Comparison of ENCODE assay signal across 26 cellular contexts in the genomic region with DNA sequence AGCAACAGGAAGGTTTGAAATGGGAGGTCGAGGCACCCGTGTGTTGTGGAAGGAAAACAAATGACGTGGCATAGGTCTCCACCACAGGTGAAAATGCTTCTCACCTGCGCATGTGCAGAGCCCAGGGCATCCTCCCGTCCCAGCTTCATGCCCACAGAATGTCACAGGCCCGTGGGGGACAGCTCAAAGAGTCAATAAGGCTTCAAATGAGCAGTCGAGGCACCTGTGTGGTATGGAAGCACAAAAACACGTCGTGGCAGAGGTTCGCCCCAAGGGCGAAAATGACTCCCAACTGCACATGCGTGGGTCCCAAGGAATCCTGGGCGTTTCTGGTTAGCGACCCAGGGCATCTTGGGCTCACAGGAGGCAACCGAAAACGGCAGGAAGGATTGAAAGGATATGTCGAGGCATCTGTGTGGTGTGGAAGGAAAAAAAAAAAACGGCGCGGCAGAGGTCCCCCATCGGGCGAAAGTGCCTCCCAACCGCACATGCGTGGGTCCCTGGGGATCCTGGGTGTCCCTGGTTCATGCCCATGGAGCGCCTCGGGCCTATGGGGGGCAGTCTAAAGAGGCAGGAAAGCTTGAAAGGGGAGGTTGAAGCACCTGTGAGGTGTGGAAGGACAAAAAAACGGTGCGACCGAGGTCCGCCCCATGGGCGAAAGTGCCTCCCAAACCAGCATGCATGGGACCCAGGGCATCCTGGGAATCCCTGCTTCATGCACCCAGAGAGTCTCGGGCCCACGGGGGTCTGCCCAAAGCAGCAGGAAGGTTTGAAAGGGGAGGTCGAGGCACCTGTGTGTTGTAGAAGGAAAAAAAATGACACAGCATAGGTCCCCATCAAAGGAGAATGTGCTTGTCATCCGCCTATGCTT.
A peak's percentile ranks its signal among the peaks of the same experiment; 100 is the strongest.
DNase-seq lines count a peak whose midpoint lies in the region; ATAC-seq and TF ChIP-seq lines count a peak whose summit lies in the region.
"Had no signal": no experiment of that assay in that cellular context is flagged by ENCODE, and none has a peak within 500 bp of the region (broad histone marks: within the 10 kb centered on the region; RNA-seq: fewer than 3 reads in every experiment).

No MANE protein-coding gene starts in this region.

- TF ChIP-seq CTCF in natural killer cell (IDR thresholded peaks at IDR 0.05) (no peak), RWPE2 (IDR thresholded peaks at IDR 0.05; ENCODE audit: poor library complexity, severe bottlenecking) (no peak), osteoblast (IDR thresholded peaks at IDR 0.05; ENCODE audit: extremely low read depth, low read depth, low read length) (no peak), HFFc6 (IDR thresholded peaks at IDR 0.05) (no peak)

- no peaks in the 10 kb centered on the region for H4K20me1 ChIP-seq in osteoblast (ENCODE audit: insufficient read depth, low read length)

- H3K36me3 Mint-ChIP-seq in natural killer cell (peaks cover 12% of the 10 kb centered on the region), HFFc6 (ENCODE audit: low read depth) (peaks cover 8% of the 10 kb centered on the region)
- H3K36me3 Mint-ChIP-seq in natural killer cell treated with Interleukin-12 subunit alpha and Interleukin-12 subunit beta and Interleukin-15 and Interleukin-18, amount 100 ng/mL, for 72 hours = peaks cover 12% of the 10 kb centered on the region
- H3K36me3 Mint-ChIP-seq in naive thymus-derived CD4-positive, alpha-beta T cell = peaks cover 0 to 57% (median 0%) of the 10 kb centered on the region in 5 donors
- H3K36me3 Mint-ChIP-seq: stimulated activated effector memory CD8-positive, alpha-beta T cell treated with anti-CD3 and anti-CD28 coated beads, Interleukin-12 subunit alpha, Interleukin-12 subunit beta, amount 100 ng/mL, for 72 hours had no signal

- H3K4me3 Mint-ChIP-seq in natural killer cell (no peak overlapping the region), HFFc6 (no peak overlapping the region)
- no peak overlapping the region for H3K4me3 Mint-ChIP-seq in natural killer cell treated with Interleukin-12 subunit alpha and Interleukin-12 subunit beta and Interleukin-15 and Interleukin-18, amount 100 ng/mL, for 72 hours
- H3K4me3 Mint-ChIP-seq in naive thymus-derived CD4-positive, alpha-beta T cell = peak overlapping the region in 1 of 10 donors; percentile 34
- H3K4me3 Mint-ChIP-seq: activated T-helper 1 cell treated with anti-CD3 and anti-CD28 coated beads, Interleukin-12 subunit alpha, Interleukin-12 subunit beta, Interleukin-2, Interleukin-4 antibody, amounts not matched to agents 30 ng/mL and 10 ng/mL and 1 ng/mL, durations not matched to agents 14 hours and 24 hours and 36 hours; CD4-positive, alpha-beta T cell; GM23338; nephron progenitor cell; stimulated activated effector memory CD8-positive, alpha-beta T cell treated with anti-CD3 and anti-CD28 coated beads, Interleukin-12 subunit alpha, Interleukin-12 subunit beta, amount 100 ng/mL, for 72 hours had no signal

- H3K79me2 ChIP-seq in osteoblast (ENCODE audit: insufficient read depth, low read length) = no peaks in the 10 kb centered on the region

- no peaks in the 10 kb centered on the region for H3K27me3 Mint-ChIP-seq in natural killer cell (ENCODE audit: low read depth in 2 of 2)
- no peaks in the 10 kb centered on the region for H3K27me3 Mint-ChIP-seq in natural killer cell treated with Interleukin-12 subunit alpha and Interleukin-12 subunit beta and Interleukin-15 and Interleukin-18, amount 100 ng/mL, for 72 hours
- peaks cover 2% of the 10 kb centered on the region; the same call in 1 of the 2 replicates for H3K27me3 Mint-ChIP-seq in HFFc6 (ENCODE audit: insufficient read depth)
- H3K27me3 Mint-ChIP-seq in naive thymus-derived CD4-positive, alpha-beta T cell = no peaks in the 10 kb centered on the region
- H3K27me3 Mint-ChIP-seq: CD4-positive, alpha-beta T cell had no signal

- CTCF ChIA-PET in naive thymus-derived CD4-positive, alpha-beta T cell (lab: Charles Lee) = no interaction called here

- H3K4me3 ChIP-seq in RWPE2 (ENCODE audit: severe bottlenecking) (no peak overlapping the region), osteoblast (ENCODE audit: insufficient read depth, low read length) (no peak overlapping the region)
- no peak overlapping the region for H3K4me3 ChIP-seq in naive thymus-derived CD4-positive, alpha-beta T cell (ENCODE audit: low read length)
- H3K4me3 ChIP-seq: cardiac muscle cell, gastrocnemius medialis, GM23338, pancreas had no signal

- H3K27me3 ChIP-seq in RWPE2 (ENCODE audit: insufficient read depth, poor library complexity, severe bottlenecking) (no peaks in the 10 kb centered on the region), osteoblast (ENCODE audit: insufficient read depth, low read length) (no peaks in the 10 kb centered on the region)
- H3K27me3 ChIP-seq in naive thymus-derived CD4-positive, alpha-beta T cell (ENCODE audit: control insufficient read depth in 2 of 2, insufficient read depth in 2 of 2, low read length in 2 of 2) = no peaks in the 10 kb centered on the region
- H3K27me3 ChIP-seq: cardiac muscle cell, gastrocnemius medialis, pancreas had no signal

- H3K4me1 ChIP-seq in RWPE2 (ENCODE audit: insufficient read depth, poor library complexity, severe bottlenecking) = no peaks in the 10 kb centered on the region
- no peaks in the 10 kb centered on the region for H3K4me1 ChIP-seq in osteoblast (ENCODE audit: insufficient read depth, low read length)
- no peaks in the 10 kb centered on the region for H3K4me1 ChIP-seq in naive thymus-derived CD4-positive, alpha-beta T cell (ENCODE audit: control insufficient read depth in 2 of 2, insufficient read depth in 2 of 2, low read length in 2 of 2)
- H3K4me1 ChIP-seq: gastrocnemius medialis, pancreas had no signal

- POLR2A ChIA-PET in naive thymus-derived CD4-positive, alpha-beta T cell (lab: Charles Lee) = no interaction called here

- H3K27ac ChIP-seq in RWPE2 (ENCODE audit: poor library complexity, severe bottlenecking) (no peak overlapping the region), osteoblast (ENCODE audit: low read depth, low read length) (no peak overlapping the region)
- no peak overlapping the region for H3K27ac ChIP-seq in naive thymus-derived CD4-positive, alpha-beta T cell (ENCODE audit: low read depth, low read length)
- H3K27ac ChIP-seq: cardiac muscle cell, gastrocnemius medialis, HL-60, pancreas had no signal

- intact Hi-C loops in natural killer cell (cut with micrococcal nuclease) = no loop called here
- intact Hi-C loops in naive thymus-derived CD4-positive, alpha-beta T cell (cut with micrococcal nuclease) = no loop called here

- DNase-seq in natural killer cell = peak; percentile 9
- no peak for DNase-seq in natural killer cell treated with Interleukin-12 subunit alpha and Interleukin-12 subunit beta and Interleukin-15 and Interleukin-18, amount 100 ng/mL, for 72 hours (ENCODE audit: low spot score)
- DNase-seq in RWPE2 (ENCODE audit: low spot score) = peak; percentile 23
- DNase-seq in osteoblast (ENCODE audit: insufficient read length, low spot score, missing footprints) = peak; percentile 66
- DNase-seq in HFFc6 = no peak
- DNase-seq in glomerular visceral epithelial cell (ENCODE audit: extremely low spot score) = no peak
- no peak for DNase-seq in naive thymus-derived CD4-positive, alpha-beta T cell
- DNase-seq: hippocampal formation; NCI-H1092; NCI-H1694 treated with DMSO at 0.1 percent for 48 hours; nephron progenitor cell; SHP77; stimulated activated CD4-positive, alpha-beta T cell treated with anti-CD3 and anti-CD28 coated beads, Interleukin-12 subunit alpha, Interleukin-12 subunit beta, amount 100 ng/mL, for 4 hours; stimulated activated CD4-positive, alpha-beta T cell treated with anti-CD3 and anti-CD28 coated beads, Interleukin-4, amount 100 ng/mL, for 24 hours; SW 1271; T1000 had no signal

- no peaks in the 10 kb centered on the region for H3K4me1 Mint-ChIP-seq in natural killer cell
- H3K4me1 Mint-ChIP-seq in natural killer cell treated with Interleukin-12 subunit alpha and Interleukin-12 subunit beta and Interleukin-15 and Interleukin-18, amount 100 ng/mL, for 72 hours (ENCODE audit: low read depth in 2 of 2) = no peaks in the 10 kb centered on the region
- no peaks in the 10 kb centered on the region for H3K4me1 Mint-ChIP-seq in HFFc6 (ENCODE audit: low read depth)
- peaks cover 0 to 4% (median 0%) of the 10 kb centered on the region in 7 donors for H3K4me1 Mint-ChIP-seq in naive thymus-derived CD4-positive, alpha-beta T cell
- H3K4me1 Mint-ChIP-seq: GM23338; nephron progenitor cell; stimulated activated effector memory CD8-positive, alpha-beta T cell treated with anti-CD3 and anti-CD28 coated beads, Interleukin-12 subunit alpha, Interleukin-12 subunit beta, amount 100 ng/mL, for 72 hours had no signal

- H2AFZ ChIP-seq in osteoblast (ENCODE audit: low read length) = no peak overlapping the region
- H2AFZ ChIP-seq: GM23338 had no signal

- ATAC-seq in natural killer cell = no peak
- ATAC-seq in natural killer cell treated with Interleukin-12 subunit alpha and Interleukin-12 subunit beta and Interleukin-15 and Interleukin-18, amount 100 ng/mL, for 72 hours = no peak
- ATAC-seq in RWPE2 (ENCODE audit: low read depth) = no peak
- no peak for ATAC-seq in naive thymus-derived CD4-positive, alpha-beta T cell
- ATAC-seq: activated naive CD4-positive, alpha-beta T cell treated with anti-CD3 and anti-CD28 coated beads, Interleukin-2, amount 50 U/mL, for 72 hours; gastrocnemius medialis; GM23338; pancreas; right cardiac atrium; stimulated activated effector memory CD8-positive, alpha-beta T cell treated with anti-CD3 and anti-CD28 coated beads, Interleukin-12 subunit alpha, Interleukin-12 subunit beta, amount 100 ng/mL, for 72 hours had no signal

- peaks cover 0 to 32% of the 10 kb centered on the region in 2 donors for H3K9me3 Mint-ChIP-seq in natural killer cell
- peaks cover 14% of the 10 kb centered on the region for H3K9me3 Mint-ChIP-seq in natural killer cell treated with Interleukin-12 subunit alpha and Interleukin-12 subunit beta and Interleukin-15 and Interleukin-18, amount 100 ng/mL, for 72 hours
- H3K9me3 Mint-ChIP-seq in HFFc6 = peaks cover 94% of the 10 kb centered on the region
- H3K9me3 Mint-ChIP-seq in naive thymus-derived CD4-positive, alpha-beta T cell = peaks cover 8 to 88% (median 34%) of the 10 kb centered on the region in 11 donors

- H3K27ac Mint-ChIP-seq in natural killer cell (no peak overlapping the region), HFFc6 (no peak overlapping the region)
- no peak overlapping the region for H3K27ac Mint-ChIP-seq in natural killer cell treated with Interleukin-12 subunit alpha and Interleukin-12 subunit beta and Interleukin-15 and Interleukin-18, amount 100 ng/mL, for 72 hours
- H3K27ac Mint-ChIP-seq in naive thymus-derived CD4-positive, alpha-beta T cell = no peak overlapping the region
- H3K27ac Mint-ChIP-seq: activated T-helper 1 cell treated with anti-CD3 and anti-CD28 coated beads, Interleukin-12 subunit alpha, Interleukin-12 subunit beta, Interleukin-2, Interleukin-4 antibody, amounts not matched to agents 30 ng/mL and 10 ng/mL and 1 ng/mL, durations not matched to agents 14 hours and 24 hours and 36 hours; CD4-positive, alpha-beta T cell; GM23338; nephron progenitor cell; stimulated activated effector memory CD8-positive, alpha-beta T cell treated with anti-CD3 and anti-CD28 coated beads, Interleukin-12 subunit alpha, Interleukin-12 subunit beta, amount 100 ng/mL, for 72 hours had no signal

- peaks cover 2% of the 10 kb centered on the region for H3K9me3 ChIP-seq in RWPE2 (ENCODE audit: severe bottlenecking)
- peaks cover 2% of the 10 kb centered on the region for H3K9me3 ChIP-seq in osteoblast (ENCODE audit: low read depth, low read length)
- peaks cover 0 to 96% (median 0%) of the 10 kb centered on the region in 3 experiments for H3K9me3 ChIP-seq in naive thymus-derived CD4-positive, alpha-beta T cell (ENCODE audit: control insufficient read depth in 2 of 3, low read length in 3 of 3)
- H3K9me3 ChIP-seq: gastrocnemius medialis, pancreas had no signal

- no peak overlapping the region for H3K4me2 ChIP-seq in osteoblast (ENCODE audit: insufficient read depth, low read length)
- H3K4me2 ChIP-seq: GM23338 had no signal

- no peaks in the 10 kb centered on the region for H3K36me3 ChIP-seq in RWPE2 (ENCODE audit: low read depth)
- no peaks in the 10 kb centered on the region for H3K36me3 ChIP-seq in osteoblast (ENCODE audit: insufficient read depth, low read length)
- H3K36me3 ChIP-seq in naive thymus-derived CD4-positive, alpha-beta T cell (ENCODE audit: control insufficient read depth in 2 of 3, insufficient read depth in 3 of 3, low read length in 3 of 3) = no peaks in the 10 kb centered on the region
- H3K36me3 ChIP-seq: cardiac muscle cell, gastrocnemius medialis, pancreas had no signal

Comparison
In these comparisons a context has a peak if more than half of its experiments do, and no peak if none do; other contexts are left out.
1. DNase-seq: peak in natural killer cell (single experiment), RWPE2 (single experiment) and osteoblast (single experiment); none in natural killer cell treated with Interleukin-12 subunit alpha and Interleukin-12 subunit beta and Interleukin-15 and Interleukin-18, amount 100 ng/mL, for 72 hours (single experiment), HFFc6 (single experiment), glomerular visceral epithelial cell (single experiment) and naive thymus-derived CD4-positive, alpha-beta T cell (0 of 9).